Comparison of ENCODE assay signal across 10 cellular contexts in genomic region chr7:66542528-66543373, GRCh38.
DNase-seq lines count a peak whose midpoint lies in the region; ATAC-seq, FAIRE-seq and TF ChIP-seq lines count a peak whose summit lies in the region.
"Had no signal": no experiment of that assay in that cellular context is flagged by ENCODE, and none has a peak within 500 bp of the region (broad histone marks: within the 10 kb centered on the region; RNA-seq: fewer than 3 reads in every experiment).

No MANE protein-coding gene starts in this region.

- no peaks in the 10 kb centered on the region for H3K4me1 Mint-ChIP-seq in endothelial cell (ENCODE audit: unreplicated experiment)
- H3K4me1 Mint-ChIP-seq in osteocyte (ENCODE audit: unreplicated experiment) = no peaks in the 10 kb centered on the region
- no peaks in the 10 kb centered on the region for H3K4me1 Mint-ChIP-seq in activated T-helper 1 cell treated with anti-CD3 and anti-CD28 coated beads, Interleukin-12 subunit alpha, Interleukin-12 subunit beta, Interleukin-2, Interleukin-4 antibody, amounts not matched to agents 30 ng/mL and 10 ng/mL and 1 ng/mL, durations not matched to agents 14 hours and 24 hours and 36 hours (ENCODE audit: low read depth)

- H3K36me3 Mint-ChIP-seq in endothelial cell (ENCODE audit: low read depth, unreplicated experiment) = peaks cover 9% of the 10 kb centered on the region
- H3K36me3 Mint-ChIP-seq in osteocyte (ENCODE audit: unreplicated experiment) = peaks cover 6% of the 10 kb centered on the region
- peaks cover 8% of the 10 kb centered on the region for H3K36me3 Mint-ChIP-seq in activated T-helper 1 cell treated with anti-CD3 and anti-CD28 coated beads, Interleukin-12 subunit alpha, Interleukin-12 subunit beta, Interleukin-2, Interleukin-4 antibody, amounts not matched to agents 30 ng/mL and 10 ng/mL and 1 ng/mL, durations not matched to agents 14 hours and 24 hours and 36 hours (ENCODE audit: low read depth)

- no peaks in the 10 kb centered on the region for H3K9me3 Mint-ChIP-seq in endothelial cell (ENCODE audit: unreplicated experiment)
- H3K9me3 Mint-ChIP-seq in osteocyte (ENCODE audit: unreplicated experiment) = no peaks in the 10 kb centered on the region
- H3K9me3 Mint-ChIP-seq in activated T-helper 1 cell treated with anti-CD3 and anti-CD28 coated beads, Interleukin-12 subunit alpha, Interleukin-12 subunit beta, Interleukin-2, Interleukin-4 antibody, amounts not matched to agents 30 ng/mL and 10 ng/mL and 1 ng/mL, durations not matched to agents 14 hours and 24 hours and 36 hours = no peaks in the 10 kb centered on the region

- peak overlapping the region; percentile 54 for H3K4me3 Mint-ChIP-seq in endothelial cell (ENCODE audit: unreplicated experiment)
- H3K4me3 Mint-ChIP-seq in osteocyte (ENCODE audit: unreplicated experiment) = no peak overlapping the region
- H3K4me3 Mint-ChIP-seq in activated T-helper 1 cell treated with anti-CD3 and anti-CD28 coated beads, Interleukin-12 subunit alpha, Interleukin-12 subunit beta, Interleukin-2, Interleukin-4 antibody, amounts not matched to agents 30 ng/mL and 10 ng/mL and 1 ng/mL, durations not matched to agents 14 hours and 24 hours and 36 hours = no peak overlapping the region

- H3K9ac ChIP-seq in GM23248 = no peak overlapping the region

- in situ Hi-C loops in GM23248 (cut with MboI) = no loop called here

- ATAC-seq in HG03457 (IDR thresholded peaks at IDR 0.05; ENCODE audit: unreplicated experiment) (no peak), HG02798 (IDR thresholded peaks at IDR 0.05; ENCODE audit: poor library complexity, unreplicated experiment) (no peak)

- no peak overlapping the region for H3K4me2 ChIP-seq in GM23248 (ENCODE audit: unreplicated experiment)

- H3K27ac Mint-ChIP-seq in endothelial cell (ENCODE audit: unreplicated experiment) (no peak overlapping the region), osteocyte (ENCODE audit: unreplicated experiment) (peak overlapping the region; percentile 23)
- no peak overlapping the region for H3K27ac Mint-ChIP-seq in activated T-helper 1 cell treated with anti-CD3 and anti-CD28 coated beads, Interleukin-12 subunit alpha, Interleukin-12 subunit beta, Interleukin-2, Interleukin-4 antibody, amounts not matched to agents 30 ng/mL and 10 ng/mL and 1 ng/mL, durations not matched to agents 14 hours and 24 hours and 36 hours

- no peak overlapping the region for H3K4me3 ChIP-seq in GM23248
- H3K4me3 ChIP-seq: coronary artery, ovary had no signal

- TF ChIP-seq CTCF in endothelial cell (IDR thresholded peaks at IDR 0.05; ENCODE audit: unreplicated experiment) = no peak
- no peak for TF ChIP-seq CTCF in osteocyte (IDR thresholded peaks at IDR 0.05)

- DNase-seq in GM23248 = peak; percentile 52
- peak; percentile 44 for DNase-seq in RCC 7860 (ENCODE audit: low spot score)
- no peak for DNase-seq in endothelial cell (ENCODE audit: low spot score)
- DNase-seq in osteocyte (ENCODE audit: extremely low spot score, unreplicated experiment) = no peak
- DNase-seq in GM12891 (ENCODE audit: insufficient read length, low spot score) = no peak
- no peak for DNase-seq in activated T-helper 1 cell treated with anti-CD3 and anti-CD28 coated beads, Interleukin-12 subunit alpha, Interleukin-12 subunit beta, Interleukin-2, Interleukin-4 antibody, amounts not matched to agents 30 ng/mL and 10 ng/mL and 1 ng/mL, durations not matched to agents 14 hours and 24 hours and 36 hours (ENCODE audit: low spot score)

- H3K79me2 ChIP-seq in GM23248 (ENCODE audit: insufficient read depth) = peaks cover 22% of the 10 kb centered on the region

- H3K4me1 ChIP-seq in GM23248 (ENCODE audit: insufficient read depth) = no peaks in the 10 kb centered on the region

- peaks cover 4% of the 10 kb centered on the region for H3K27me3 Mint-ChIP-seq in endothelial cell (ENCODE audit: unreplicated experiment)
- H3K27me3 Mint-ChIP-seq in osteocyte (ENCODE audit: unreplicated experiment) = no peaks in the 10 kb centered on the region
- H3K27me3 Mint-ChIP-seq in activated T-helper 1 cell treated with anti-CD3 and anti-CD28 coated beads, Interleukin-12 subunit alpha, Interleukin-12 subunit beta, Interleukin-2, Interleukin-4 antibody, amounts not matched to agents 30 ng/mL and 10 ng/mL and 1 ng/mL, durations not matched to agents 14 hours and 24 hours and 36 hours (ENCODE audit: insufficient read depth) = no peaks in the 10 kb centered on the region

- H3K27me3 ChIP-seq in GM23248 (replicated peaks; ENCODE audit: insufficient read depth) = no peaks in the 10 kb centered on the region
- H3K27me3 ChIP-seq: ovary had no signal

- no peaks in the 10 kb centered on the region for H4K20me1 ChIP-seq in GM23248 (ENCODE audit: insufficient read depth)

- no peak overlapping the region for H2AFZ ChIP-seq in GM23248

- no peaks in the 10 kb centered on the region for H3F3A ChIP-seq in GM23248 (ENCODE audit: insufficient read depth)

- TF ChIP-seq POLR2A in GM12891 (IDR thresholded peaks at IDR 0.05; ENCODE audit: low read depth, low read length) = no peak

- FAIRE-seq in RCC 7860 (lab: Jason Lieb, UNC) (no peak), GM12891 (lab: Jason Lieb, UNC) (no peak)

- H3K36me3 ChIP-seq in GM23248 (ENCODE audit: low read depth) = peaks cover 19% of the 10 kb centered on the region
- H3K36me3 ChIP-seq: ovary had no signal

- WGBS in GM23248 (ENCODE audit: low coverage in 1 of 2, low lambda C conversion rate in 2 of 2, missing lambda C conversion rate in 2 of 2), 2 experiments = 83 to 85% methylated on average over 19 of the region's 19 CpGs

- H3K27ac ChIP-seq in GM23248 = no peak overlapping the region
- H3K27ac ChIP-seq: ovary had no signal

- intact Hi-C loops in activated T-helper 1 cell treated with anti-CD3 and anti-CD28 coated beads, Interleukin-12 subunit alpha, Interleukin-12 subunit beta, Interleukin-2, Interleukin-4 antibody, amounts not matched to agents 30 ng/mL and 10 ng/mL and 1 ng/mL, durations not matched to agents 14 hours and 24 hours and 36 hours (cut with micrococcal nuclease) = no loop called here

- no peaks in the 10 kb centered on the region for H3K9me2 ChIP-seq in GM23248 (ENCODE audit: insufficient read depth)

- no peaks in the 10 kb centered on the region for H3K9me3 ChIP-seq in GM23248 (ENCODE audit: low read depth)
- H3K9me3 ChIP-seq: ovary had no signal

TF ChIP-seq in GM12891, 5 proteins besides CTCF, POLR2A, EP300 and RAD21:
- no peak for TF ChIP-seq PAX5 (IDR thresholded peaks at IDR 0.05; ENCODE audit: insufficient read depth, low read length, severe bottlenecking)
- no peak for TF ChIP-seq POLR2AphosphoS5 (IDR thresholded peaks at IDR 0.05; ENCODE audit: low read depth, low read length)
- no peak for TF ChIP-seq TAF1 (IDR thresholded peaks at IDR 0.05; ENCODE audit: low read depth, low read length)
- TF ChIP-seq SPI1 (IDR thresholded peaks at IDR 0.05; ENCODE audit: low read depth, low read length) = no peak
- no peak for TF ChIP-seq POU2F2 (IDR thresholded peaks at IDR 0.05; ENCODE audit: low read depth, low read length)

Comparison
In these comparisons a context has a peak if more than half of its experiments do, and no peak if none do; other contexts are left out.
1. DNase-seq: peak in GM23248 (single experiment) and RCC 7860 (single experiment); none in endothelial cell (single experiment), osteocyte (single experiment), GM12891 (single experiment) and activated T-helper 1 cell treated with anti-CD3 and anti-CD28 coated beads, Interleukin-12 subunit alpha, Interleukin-12 subunit beta, Interleukin-2, Interleukin-4 antibody, amounts not matched to agents 30 ng/mL and 10 ng/mL and 1 ng/mL, durations not matched to agents 14 hours and 24 hours and 36 hours (single experiment).